Comparison of ENCODE assay signal across 11 cellular contexts in genomic region chr12:104686196-104686595, GRCh38.
A peak's percentile ranks its signal among the peaks of the same experiment; 100 is the strongest.
DNase-seq lines count a peak whose midpoint lies in the region; ATAC-seq and TF ChIP-seq lines count a peak whose summit lies in the region.
"Had no signal": no experiment of that assay in that cellular context is flagged by ENCODE, and none has a peak within 500 bp of the region (broad histone marks: within the 10 kb centered on the region; RNA-seq: fewer than 3 reads in every experiment).

No MANE protein-coding gene starts in this region.

- H2AFZ ChIP-seq in SK-N-SH (ENCODE audit: low read depth): no peak overlapping the region
- no peak overlapping the region for H2AFZ ChIP-seq in IMR-90 (replicated peaks; ENCODE audit: low read length, poor library complexity)
- H2AFZ ChIP-seq in osteoblast (ENCODE audit: low read length): peak overlapping the region; percentile 57

- H3K4me1 ChIP-seq in SK-N-SH (ENCODE audit: control insufficient read depth in 1 of 2, insufficient read depth in 2 of 2, low read depth in 1 of 2, low read length in 1 of 2): peaks cover 6 to 7% of the 10 kb centered on the region in 2 experiments; a peak in 2 of 4 replicates
- H3K4me1 ChIP-seq in IMR-90 (ENCODE audit: control insufficient read depth, insufficient read depth, low read length): no peaks in the 10 kb centered on the region
- H3K4me1 ChIP-seq in ascending aorta: peaks cover 0 to 28% of the 10 kb centered on the region in 2 donors
- H3K4me1 ChIP-seq in osteoblast (ENCODE audit: insufficient read depth, low read length): peaks cover 4% of the 10 kb centered on the region

- H3K9ac ChIP-seq in SK-N-SH (no peak overlapping the region), IMR-90 (ENCODE audit: low read depth, low read length) (no peak overlapping the region)

- no peak overlapping the region for H2BK5ac ChIP-seq in IMR-90 (ENCODE audit: low read depth, low read length, poor library complexity, severe bottlenecking)

- no peak overlapping the region for H3K56ac ChIP-seq in IMR-90 (ENCODE audit: extremely low read depth, insufficient read depth, low read length)

- no peak overlapping the region for H4K5ac ChIP-seq in IMR-90 (ENCODE audit: low read depth, low read length)

- BruUV-seq in IMR-90 (replicated peaks; lab: Mats Ljungman, UMichigan): no TSS peak

- no peak overlapping the region for H3K14ac ChIP-seq in IMR-90 (replicated peaks; ENCODE audit: low read depth, low read length)

- no peaks in the 10 kb centered on the region for H3K9me2 ChIP-seq in SK-N-SH

- H4K91ac ChIP-seq in IMR-90 (ENCODE audit: insufficient read depth, low read depth, low read length): no peak overlapping the region

- no peak overlapping the region for H2AK5ac ChIP-seq in IMR-90 (ENCODE audit: low read depth, low read length)

- no peaks in the 10 kb centered on the region for H4K20me1 ChIP-seq in SK-N-SH (ENCODE audit: insufficient read depth)
- no peaks in the 10 kb centered on the region for H4K20me1 ChIP-seq in IMR-90 (ENCODE audit: insufficient read depth, low read length)
- peaks cover 3% of the 10 kb centered on the region for H4K20me1 ChIP-seq in osteoblast (ENCODE audit: insufficient read depth, low read length)

- POLR2A ChIA-PET in SK-N-SH (lab: Yijun Ruan, JAX): no interaction called here
- POLR2A ChIA-PET in IMR-90 (lab: Charles Lee; ENCODE audit: unreplicated experiment): no interaction called here

- in situ Hi-C loops in IMR-90 (cut with MboI; ENCODE audit: low sequenced_read_pairs): no loop called here

- H3K27ac ChIP-seq in SK-N-SH (ENCODE audit: low read depth in 2 of 2, low read length in 1 of 2) (no peak overlapping the region), IMR-90 (ENCODE audit: insufficient read depth, low read length) (no peak overlapping the region), ascending aorta (peak overlapping the region; percentile 32 to 79), osteoblast (ENCODE audit: low read depth, low read length) (peak overlapping the region; percentile 61)
- H3K27ac ChIP-seq: adrenal gland had no signal

- H2AK9ac ChIP-seq in IMR-90 (replicated peaks; ENCODE audit: low read depth, low read length, poor library complexity): no peak overlapping the region

- no peak overlapping the region for H3K4ac ChIP-seq in IMR-90 (ENCODE audit: low read depth, low read length)

- no peak for TF ChIP-seq EP300 in SK-N-SH (IDR thresholded peaks at IDR 0.05; ENCODE audit: borderline replicate concordance in 1 of 2, low read depth in 1 of 2, low read length in 1 of 2)

- intact Hi-C loops in IMR-90 (cut with micrococcal nuclease) (loop anchor here (5.0 to 10.0 kb wide), 2 partner anchors 169 to 411 kb away; no protein-coding TSS in a partner anchor), ascending aorta (cut with DNase I) (no loop called here)

- ATAC-seq in SK-N-SH treated with all-trans-retinoic acid at 6 μM for 48 hours (no peak), IMR-90 (ENCODE audit: low read depth) (no peak), GM21723 (IDR thresholded peaks at IDR 0.05; ENCODE audit: unreplicated experiment) (no peak)

- H3K79me2 ChIP-seq in SK-N-SH (ENCODE audit: insufficient read depth): no peaks in the 10 kb centered on the region
- peaks cover 30% of the 10 kb centered on the region for H3K79me2 ChIP-seq in osteoblast (ENCODE audit: insufficient read depth, low read length)

- H2BK20ac ChIP-seq in IMR-90 (ENCODE audit: low read depth, low read length): no peak overlapping the region

- no peak overlapping the region for H2BK120ac ChIP-seq in IMR-90 (ENCODE audit: low read depth, low read length)

- H3K4me3 ChIP-seq in SK-N-SH (ENCODE audit: low read depth in 2 of 2, low read length in 1 of 2) (no peak overlapping the region), IMR-90 (ENCODE audit: insufficient read depth, low read depth, low read length) (no peak overlapping the region), ascending aorta (no peak overlapping the region), osteoblast (ENCODE audit: insufficient read depth, low read length) (no peak overlapping the region)
- H3K4me3 ChIP-seq: adrenal gland, lung had no signal

- no peaks in the 10 kb centered on the region for H3F3A ChIP-seq in SK-N-SH (replicated peaks; ENCODE audit: insufficient read depth)

- no peak overlapping the region for H3K18ac ChIP-seq in IMR-90 (ENCODE audit: low read depth, low read length)

- no peak for TF ChIP-seq POLR2A in IMR-90 (IDR thresholded peaks at IDR 0.05; ENCODE audit: low read depth, low read length)

- dilution Hi-C loops in IMR-90 (cut with HindIII; ENCODE audit: low sequenced_read_pairs, unreplicated experiment): no loop called here

- no peaks in the 10 kb centered on the region for H3K9me3 ChIP-seq in SK-N-SH
- no peaks in the 10 kb centered on the region for H3K9me3 ChIP-seq in IMR-90 (ENCODE audit: control insufficient read depth, insufficient read depth, low read length)
- H3K9me3 ChIP-seq in ascending aorta: no peaks in the 10 kb centered on the region
- H3K9me3 ChIP-seq in osteoblast (ENCODE audit: low read depth, low read length): no peaks in the 10 kb centered on the region
- H3K9me3 ChIP-seq: adrenal gland had no signal

- H3K36me3 ChIP-seq in SK-N-SH (replicated peaks in 1 of 2; ENCODE audit: control insufficient read depth in 1 of 2, insufficient read depth in 2 of 2, low read length in 1 of 2): no peaks in the 10 kb centered on the region
- H3K36me3 ChIP-seq in IMR-90 (ENCODE audit: control insufficient read depth, insufficient read depth, low read length): no peaks in the 10 kb centered on the region
- H3K36me3 ChIP-seq in ascending aorta: no peaks in the 10 kb centered on the region
- H3K36me3 ChIP-seq in osteoblast (ENCODE audit: insufficient read depth, low read length): no peaks in the 10 kb centered on the region
- H3K36me3 ChIP-seq: adrenal gland had no signal

- H2BK15ac ChIP-seq in IMR-90 (ENCODE audit: low read depth, low read length): no peak overlapping the region

- no peak for TF ChIP-seq RAD21 in SK-N-SH (IDR thresholded peaks at IDR 0.05; ENCODE audit: low read length)
- no peak for TF ChIP-seq RAD21 in IMR-90 (IDR thresholded peaks at IDR 0.05; ENCODE audit: low read length)

- no peak overlapping the region for H3K4me2 ChIP-seq in SK-N-SH
- H3K4me2 ChIP-seq in IMR-90 (ENCODE audit: low read depth, low read length): no peak overlapping the region
- H3K4me2 ChIP-seq in osteoblast (ENCODE audit: insufficient read depth, low read length): peak overlapping the region; percentile 33

- no peak overlapping the region for H3K23ac ChIP-seq in IMR-90 (ENCODE audit: low read depth, low read length)

- no peak overlapping the region for H4K8ac ChIP-seq in IMR-90 (ENCODE audit: low read depth in 2 of 2, low read length in 2 of 2)

- peaks cover 4% of the 10 kb centered on the region; the same call in 1 of the 2 replicates for H3K9me1 ChIP-seq in IMR-90 (ENCODE audit: insufficient read depth, low read length)

- CTCF ChIA-PET in SK-N-SH (lab: Yijun Ruan, JAX): interaction anchor here (0.8 to 1.3 kb wide), 3 partner anchors 12 to 191 kb away, joined by 3 to 4 read pairs (median 4); no protein-coding TSS in a partner anchor
- CTCF ChIA-PET in IMR-90 (lab: Yijun Ruan, JAX): no interaction called here

- no peaks in the 10 kb centered on the region for H3K27me3 ChIP-seq in SK-N-SH (ENCODE audit: insufficient read depth)
- peaks cover 4% of the 10 kb centered on the region; the same call in 1 of the 2 replicates for H3K27me3 ChIP-seq in IMR-90 (ENCODE audit: control insufficient read depth, insufficient read depth, low read length)
- no peaks in the 10 kb centered on the region for H3K27me3 ChIP-seq in ascending aorta
- no peaks in the 10 kb centered on the region for H3K27me3 ChIP-seq in osteoblast (ENCODE audit: insufficient read depth, low read length)
- H3K27me3 ChIP-seq: adrenal gland had no signal

- TF ChIP-seq CTCF in SK-N-SH (IDR thresholded peaks at IDR 0.05) (no peak), IMR-90 (conservative IDR thresholded peaks at IDR 0.05; ENCODE audit: low read depth, low read length) (no peak), ascending aorta (IDR thresholded peaks at IDR 0.05) (no peak), osteoblast (IDR thresholded peaks at IDR 0.05; ENCODE audit: extremely low read depth, low read depth, low read length) (no peak)

- WGBS in SK-N-SH (ENCODE audit: low lambda C conversion rate): 71% methylated on average over 3 of the region's 3 CpGs
- 67% methylated on average over 2 of the region's 3 CpGs; no CpG with 5 or more reads in 1 of the 2 experiments for WGBS in IMR-90 (ENCODE audit: extremely low coverage in 2 of 2, insufficient read length in 1 of 2), 2 experiments

- no peak for DNase-seq in SK-N-SH
- peak; percentile 41 for DNase-seq in IMR-90
- DNase-seq in ascending aorta (ENCODE audit: low spot score in 2 of 2): no peak
- no peak for DNase-seq in osteoblast (ENCODE audit: insufficient read length, low spot score, missing footprints)
- no peak for DNase-seq in NCI-H1436 treated with DMSO at 0.1 percent for 48 hours (lab: John Stamatoyannopoulos, UW)
- no peak for DNase-seq in activated CD8-positive, alpha-beta memory T cell treated with anti-CD3 and anti-CD28 coated beads, Interleukin-2, amount 50 U/mL, for 48 hours
- DNase-seq: adrenal gland, NCI-H1092 treated with DMSO at 0.1 percent for 48 hours had no signal

- no peaks in the 10 kb centered on the region for H3K79me1 ChIP-seq in IMR-90 (ENCODE audit: low read depth in 1 of 2, low read length in 2 of 2)

TF ChIP-seq in SK-N-SH, 30 proteins besides CTCF, POLR2A, EP300 and RAD21:
- 0 out of 2 replicates have a peak, but pooled peaks have one; percentile 40 for TF ChIP-seq TCF12 (IDR thresholded peaks at IDR 0.05)
- TF ChIP-seq CHD2 (IDR thresholded peaks at IDR 0.05; ENCODE audit: low read length, partially characterized antibody): no peak

TF ChIP-seq in SK-N-SH treated with all-trans-retinoic acid at 6 μM for 48 hours, 23 proteins besides CTCF, POLR2A, EP300 and RAD21 (continues in another document):
- TF ChIP-seq ZFP30 (CRISPR knock-in tag; IDR thresholded peaks at IDR 0.05) (no peak), ZC3H10 (CRISPR knock-in tag; IDR thresholded peaks at IDR 0.05) (no peak)

TF ChIP-seq in IMR-90, 13 proteins besides CTCF, POLR2A, EP300 and RAD21:
- TF ChIP-seq USF2 (IDR thresholded peaks at IDR 0.05; ENCODE audit: low read depth, low read length): no peak
- no peak for TF ChIP-seq MAZ (IDR thresholded peaks at IDR 0.05; ENCODE audit: borderline replicate concordance, low read depth, low read length)

Comparison
In these comparisons a context has a peak if more than half of its experiments do, and no peak if none do; other contexts are left out.
1. H3K27ac ChIP-seq: peak in ascending aorta (2 of 2) and osteoblast (single experiment); none in SK-N-SH (0 of 2) and IMR-90 (single experiment).